In the genomic region with DNA sequence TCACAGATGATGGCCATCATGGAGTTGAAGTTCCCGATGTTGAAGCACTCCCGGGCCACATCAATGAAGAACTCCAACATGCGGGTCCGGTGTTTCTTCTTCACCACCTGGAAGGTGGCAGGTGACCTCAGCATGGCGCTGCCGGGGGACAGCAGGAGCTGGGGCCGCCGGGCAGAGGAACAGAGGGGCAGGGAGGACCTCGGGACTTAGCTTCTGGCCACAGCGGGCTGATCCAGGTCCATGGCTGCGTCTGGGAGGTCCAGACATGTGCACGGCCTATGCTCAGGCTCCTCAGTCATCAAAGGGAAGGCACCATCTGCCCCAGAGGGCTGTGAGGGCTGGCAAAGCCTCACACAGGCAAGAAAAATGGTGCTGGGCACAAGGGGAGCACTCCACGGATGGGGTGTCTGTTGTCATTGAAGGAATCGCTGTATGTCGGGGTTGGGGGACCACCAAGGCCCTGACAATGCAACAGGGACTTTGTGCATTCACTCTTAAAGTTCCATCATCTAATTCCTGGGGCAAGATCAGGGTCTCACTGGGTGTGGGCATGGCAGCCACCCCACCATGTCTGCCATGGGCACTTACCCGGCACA, we compare ENCODE assay signal across 18 cellular contexts.
DNase-seq lines count a peak whose midpoint lies in the region; ATAC-seq and TF ChIP-seq lines count a peak whose summit lies in the region.
"Had no signal": no experiment of that assay in that cellular context is flagged by ENCODE, and none has a peak within 500 bp of the region (broad histone marks: within the 10 kb centered on the region; RNA-seq: fewer than 3 reads in every experiment).

No MANE protein-coding gene starts in this region.

- H3K4me3 Mint-ChIP-seq in activated CD4-positive, alpha-beta memory T cell treated with anti-CD3 and anti-CD28 coated beads for 36 hours = no peak overlapping the region
- no peak overlapping the region for H3K4me3 Mint-ChIP-seq in activated CD4-positive, alpha-beta memory T cell treated with anti-CD3 and anti-CD28 coated beads, Interleukin-2, amount 10 ng/mL, durations not matched to agents 7 days and 5 days
- H3K4me3 Mint-ChIP-seq: CD8-positive, alpha-beta memory T cell had no signal

- POLR2A ChIA-PET in activated CD4-positive, alpha-beta memory T cell treated with anti-CD3 and anti-CD28 coated beads for 36 hours (lab: Charles Lee) = no interaction called here
- POLR2A ChIA-PET in activated CD4-positive, alpha-beta memory T cell treated with anti-CD3 and anti-CD28 coated beads, Interleukin-2, amount 10 ng/mL, durations not matched to agents 7 days and 5 days (lab: Charles Lee) = no interaction called here

- CTCF ChIA-PET in activated CD4-positive, alpha-beta memory T cell treated with anti-CD3 and anti-CD28 coated beads for 36 hours (lab: Charles Lee) = no interaction called here
- CTCF ChIA-PET in activated CD4-positive, alpha-beta memory T cell treated with anti-CD3 and anti-CD28 coated beads, Interleukin-2, amount 10 ng/mL, durations not matched to agents 7 days and 5 days (lab: Charles Lee) = interaction anchor here (0.6 kb wide), 1 partner anchor 182 kb away, joined by 3 read pairs; no protein-coding TSS in a partner anchor

- H3K27me3 ChIP-seq in RWPE2 (ENCODE audit: insufficient read depth, poor library complexity, severe bottlenecking) (no peaks in the 10 kb centered on the region), upper lobe of right lung (no peaks in the 10 kb centered on the region)
- H3K27me3 ChIP-seq: BLaER1 treated with 17β-estradiol and CSF1 and Interleukin-3, amounts not matched to agents 10 nM and 100 nM had no signal

- H3K4me3 ChIP-seq in RWPE2 (ENCODE audit: severe bottlenecking) (no peak overlapping the region), upper lobe of right lung (no peak overlapping the region)
- H3K4me3 ChIP-seq: BLaER1 treated with 17β-estradiol and CSF1 and Interleukin-3, amounts not matched to agents 10 nM and 100 nM had no signal

- no peak for ATAC-seq in RWPE2 (ENCODE audit: low read depth)
- ATAC-seq in omental fat pad (ENCODE audit: low FRiP score) = no peak
- ATAC-seq in upper lobe of right lung = no peak
- no peak for ATAC-seq in sciatic nerve
- ATAC-seq: PC-3 had no signal

- peaks cover 3% of the 10 kb centered on the region for H3K4me1 Mint-ChIP-seq in activated CD4-positive, alpha-beta memory T cell treated with anti-CD3 and anti-CD28 coated beads for 36 hours (ENCODE audit: low read depth)
- peaks cover 8% of the 10 kb centered on the region for H3K4me1 Mint-ChIP-seq in activated CD4-positive, alpha-beta memory T cell treated with anti-CD3 and anti-CD28 coated beads, Interleukin-2, amount 10 ng/mL, durations not matched to agents 7 days and 5 days

- no peak overlapping the region for H3K27ac Mint-ChIP-seq in activated CD4-positive, alpha-beta memory T cell treated with anti-CD3 and anti-CD28 coated beads for 36 hours
- H3K27ac Mint-ChIP-seq in activated CD4-positive, alpha-beta memory T cell treated with anti-CD3 and anti-CD28 coated beads, Interleukin-2, amount 10 ng/mL, durations not matched to agents 7 days and 5 days = no peak overlapping the region

- DNase-seq in activated CD4-positive, alpha-beta memory T cell treated with anti-CD3 and anti-CD28 coated beads for 36 hours = peak; percentile 5
- no peak for DNase-seq in activated CD4-positive, alpha-beta memory T cell treated with anti-CD3 and anti-CD28 coated beads, Interleukin-2, amount 10 ng/mL, durations not matched to agents 7 days and 5 days
- peak; percentile 42 for DNase-seq in RWPE2 (ENCODE audit: low spot score)
- peak; percentile 18 for DNase-seq in omental fat pad (ENCODE audit: low spot score)
- peak; percentile 50 for DNase-seq in upper lobe of right lung
- no peak for DNase-seq in sciatic nerve (ENCODE audit: low spot score)
- no peak for DNase-seq in NCI-H82 (lab: John Stamatoyannopoulos, UW)
- DNase-seq in GM10266 (ENCODE audit: extremely low spot score) = no peak
- DNase-seq: CD8-positive, alpha-beta memory T cell; DMS79 treated with DMSO at 0.1 percent for 48 hours; MV-4-11; NCI-H1417 treated with DMSO at 0.1 percent for 48 hours; NCI-H1930; NCI-H2171; NCI-H446; PC-3 had no signal

- H3K27ac ChIP-seq in RWPE2 (ENCODE audit: poor library complexity, severe bottlenecking) = no peak overlapping the region
- no peak overlapping the region for H3K27ac ChIP-seq in upper lobe of right lung
- H3K27ac ChIP-seq: BLaER1 treated with 17β-estradiol and CSF1 and Interleukin-3, amounts not matched to agents 10 nM and 100 nM; RWPE1 had no signal

- no peaks in the 10 kb centered on the region for H3K9me3 ChIP-seq in RWPE2 (ENCODE audit: severe bottlenecking)
- H3K9me3 ChIP-seq in upper lobe of right lung = no peaks in the 10 kb centered on the region
- H3K9me3 ChIP-seq: BLaER1 treated with 17β-estradiol and CSF1 and Interleukin-3, amounts not matched to agents 10 nM and 100 nM had no signal

- H3K4me1 ChIP-seq in RWPE2 (ENCODE audit: insufficient read depth, poor library complexity, severe bottlenecking) (no peaks in the 10 kb centered on the region), upper lobe of right lung (peaks cover 6% of the 10 kb centered on the region)

- no peaks in the 10 kb centered on the region for H3K36me3 ChIP-seq in RWPE2 (ENCODE audit: low read depth)
- no peaks in the 10 kb centered on the region for H3K36me3 ChIP-seq in upper lobe of right lung
- H3K36me3 ChIP-seq: BLaER1 treated with 17β-estradiol and CSF1 and Interleukin-3, amounts not matched to agents 10 nM and 100 nM had no signal

- no peaks in the 10 kb centered on the region for H3K36me3 Mint-ChIP-seq in activated CD4-positive, alpha-beta memory T cell treated with anti-CD3 and anti-CD28 coated beads for 36 hours
- H3K36me3 Mint-ChIP-seq in activated CD4-positive, alpha-beta memory T cell treated with anti-CD3 and anti-CD28 coated beads, Interleukin-2, amount 10 ng/mL, durations not matched to agents 7 days and 5 days (ENCODE audit: low read depth) = no peaks in the 10 kb centered on the region

- intact Hi-C loops in activated CD4-positive, alpha-beta memory T cell treated with anti-CD3 and anti-CD28 coated beads for 36 hours (cut with micrococcal nuclease) = no loop called here
- intact Hi-C loops in upper lobe of right lung (cut with DNase I) (no loop called here), sciatic nerve (cut with DNase I) (no loop called here)

- H3K9me3 Mint-ChIP-seq in activated CD4-positive, alpha-beta memory T cell treated with anti-CD3 and anti-CD28 coated beads for 36 hours = no peaks in the 10 kb centered on the region
- no peaks in the 10 kb centered on the region for H3K9me3 Mint-ChIP-seq in activated CD4-positive, alpha-beta memory T cell treated with anti-CD3 and anti-CD28 coated beads, Interleukin-2, amount 10 ng/mL, durations not matched to agents 7 days and 5 days
- H3K9me3 Mint-ChIP-seq: CD8-positive, alpha-beta memory T cell had no signal

- TF ChIP-seq CTCF in RWPE2 (IDR thresholded peaks at IDR 0.05; ENCODE audit: poor library complexity, severe bottlenecking) = no peak
- no peak for TF ChIP-seq CTCF in omental fat pad (IDR thresholded peaks at IDR 0.05)
- no peak for TF ChIP-seq CTCF in upper lobe of right lung (IDR thresholded peaks at IDR 0.05)
- TF ChIP-seq CTCF in GM10266 (IDR thresholded peaks at IDR 0.05; ENCODE audit: control insufficient read depth, insufficient read depth, low read depth, missing control alignments) = no peak

- H3K27me3 Mint-ChIP-seq in activated CD4-positive, alpha-beta memory T cell treated with anti-CD3 and anti-CD28 coated beads for 36 hours = no peaks in the 10 kb centered on the region
- no peaks in the 10 kb centered on the region for H3K27me3 Mint-ChIP-seq in activated CD4-positive, alpha-beta memory T cell treated with anti-CD3 and anti-CD28 coated beads, Interleukin-2, amount 10 ng/mL, durations not matched to agents 7 days and 5 days
- H3K27me3 Mint-ChIP-seq: CD8-positive, alpha-beta memory T cell had no signal

Comparison
In these comparisons a context has a peak if more than half of its experiments do, and no peak if none do; other contexts are left out.
1. DNase-seq: peak in activated CD4-positive, alpha-beta memory T cell treated with anti-CD3 and anti-CD28 coated beads for 36 hours (single experiment), RWPE2 (single experiment), omental fat pad (single experiment) and upper lobe of right lung (single experiment); none in activated CD4-positive, alpha-beta memory T cell treated with anti-CD3 and anti-CD28 coated beads, Interleukin-2, amount 10 ng/mL, durations not matched to agents 7 days and 5 days (single experiment), sciatic nerve (single experiment), NCI-H82 (single experiment) and GM10266 (single experiment).